In genomic region chr11:126303623-126304456, GRCh38 we compare ENCODE assay signal across 8 cellular contexts. TPM values are rescaled to one million over a fixed set of nuclear protein-coding genes. Genes with fewer than 3 reads are reported as not detected.
A peak's percentile ranks its signal among the peaks of the same experiment; 100 is the strongest.
DNase-seq lines count a peak whose midpoint lies in the region; ATAC-seq and TF ChIP-seq lines count a peak whose summit lies in the region.

A gene with protein sequence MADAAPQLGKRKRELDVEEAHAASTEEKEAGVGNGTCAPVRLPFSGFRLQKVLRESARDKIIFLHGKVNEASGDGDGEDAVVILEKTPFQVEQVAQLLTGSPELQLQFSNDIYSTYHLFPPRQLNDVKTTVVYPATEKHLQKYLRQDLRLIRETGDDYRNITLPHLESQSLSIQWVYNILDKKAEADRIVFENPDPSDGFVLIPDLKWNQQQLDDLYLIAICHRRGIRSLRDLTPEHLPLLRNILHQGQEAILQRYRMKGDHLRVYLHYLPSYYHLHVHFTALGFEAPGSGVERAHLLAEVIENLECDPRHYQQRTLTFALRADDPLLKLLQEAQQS (plus strand): TSS chr11:126304060. CDS start chr11:126304081, 21 bp downstream.

- peak within 1 kb of the TSS; percentile 90 for H3K4me3 Mint-ChIP-seq in activated T-cell treated with anti-CD3 and anti-CD28 coated beads, Interleukin-2, amount 50 U/mL, for 24 hours

- H3K4me1 ChIP-seq in PC-9 (replicated peaks; ENCODE audit: insufficient read depth) (peaks cover 12% of the 10 kb centered on the region), mucosa of stomach (ENCODE audit: control insufficient read depth, insufficient read depth, low read length) (peaks cover 5% of the 10 kb centered on the region)

- DNase-seq in DMS153 treated with DMSO at 0.1 percent for 48 hours (lab: John Stamatoyannopoulos, UW; ENCODE audit: unreplicated experiment), result peak; percentile 74
- peak; percentile 85 to 91 for DNase-seq in PC-9
- DNase-seq in activated T-cell treated with anti-CD3 and anti-CD28 coated beads, Interleukin-2, amount 50 U/mL, for 24 hours, result peak; percentile 94
- peak; percentile 89 to 92 for DNase-seq in erythroblast (lab: John Stamatoyannopoulos, UW)
- DNase-seq in stimulated activated CD8-positive, alpha-beta memory T cell treated with anti-CD3 and anti-CD28 coated beads, Interleukin-7, amount 100 ng/mL, for 1 hour (ENCODE audit: low read depth in 2 of 2), result peak; percentile 64 to 70

- intact Hi-C loops in PC-9 (cut with micrococcal nuclease; ENCODE audit: unreplicated experiment), result loop anchor here (1.0 to 10.0 kb wide), 2 partner anchors 93 to 379 kb away; partner anchors contain the start of genes FAM118B and RPUSD4

- H3K9ac ChIP-seq in mucosa of stomach (ENCODE audit: low read length), result peak within 1 kb of the TSS; percentile 90

- peaks cover 66% of the 10 kb centered on the region for H3K36me3 Mint-ChIP-seq in activated T-cell treated with anti-CD3 and anti-CD28 coated beads, Interleukin-2, amount 50 U/mL, for 24 hours (ENCODE audit: low read depth)

- TF ChIP-seq RAD21 in Ishikawa (IDR thresholded peaks at IDR 0.05; ENCODE audit: low read depth), result no peak

- no peak for TF ChIP-seq CTCF in PC-9 (conservative IDR thresholded peaks at IDR 0.05)

- H2AFZ ChIP-seq in PC-9, result peak within 1 kb of the TSS; percentile 96

- POLR2A ChIA-PET in PC-9 (lab: Charles Lee; ENCODE audit: unreplicated experiment), result interaction anchor here (0.6 to 0.7 kb wide), 2 partner anchors 34 to 54 kb away, joined by 3 to 7 read pairs; no protein-coding TSS in a partner anchor

- no peaks in the 10 kb centered on the region for H3K9me3 Mint-ChIP-seq in activated T-cell treated with anti-CD3 and anti-CD28 coated beads, Interleukin-2, amount 50 U/mL, for 24 hours

- H3K36me3 ChIP-seq in PC-9 (ENCODE audit: low read depth) (no peaks in the 10 kb centered on the region), mucosa of stomach (ENCODE audit: control insufficient read depth, insufficient read depth, low read length) (no peaks in the 10 kb centered on the region)

- no TSS peak for BruUV-seq in PC-9 (replicated peaks; lab: Mats Ljungman, UMichigan)

- no peak for TF ChIP-seq EP300 in Ishikawa (IDR thresholded peaks at IDR 0.05; ENCODE audit: borderline replicate concordance)

- peak; percentile 85 for ATAC-seq in GM21576 (IDR thresholded peaks at IDR 0.05; ENCODE audit: unreplicated experiment)

- H3K9me3 ChIP-seq in PC-9 (ENCODE audit: insufficient read depth, low read depth), result no peaks in the 10 kb centered on the region
- H3K9me3 ChIP-seq in mucosa of stomach (ENCODE audit: control insufficient read depth, low read length), result no peaks in the 10 kb centered on the region

- peak within 1 kb of the TSS; percentile 88 for H3K4me2 ChIP-seq in PC-9

- no peaks in the 10 kb centered on the region for H3K27me3 ChIP-seq in PC-9 (ENCODE audit: insufficient read depth, low read depth)
- H3K27me3 ChIP-seq in mucosa of stomach (ENCODE audit: control insufficient read depth, insufficient read depth, low read length), result no peaks in the 10 kb centered on the region

- H3K79me2 ChIP-seq in PC-9 (ENCODE audit: low read depth), result peaks cover 11% of the 10 kb centered on the region; the same call in 1 of the 2 replicates

- peaks cover 38% of the 10 kb centered on the region for H3K4me1 Mint-ChIP-seq in activated T-cell treated with anti-CD3 and anti-CD28 coated beads, Interleukin-2, amount 50 U/mL, for 24 hours (ENCODE audit: low read depth)

- CTCF ChIA-PET in PC-9 (lab: Charles Lee), result interaction anchor here (0.7 to 1.0 kb wide), 3 partner anchors 36 to 177 kb away, joined by 3 to 4 read pairs (median 3); no protein-coding TSS in a partner anchor

- no peaks in the 10 kb centered on the region for H3K9me2 ChIP-seq in PC-9 (ENCODE audit: insufficient read depth)

- peak within 1 kb of the TSS; percentile 99 for H3K27ac Mint-ChIP-seq in activated T-cell treated with anti-CD3 and anti-CD28 coated beads, Interleukin-2, amount 50 U/mL, for 24 hours

- no peaks in the 10 kb centered on the region for H3F3A ChIP-seq in PC-9 (ENCODE audit: insufficient read depth, low read depth)

- peak within 1 kb of the TSS; percentile 73 for H3K27ac ChIP-seq in PC-9

- peak within 1 kb of the TSS; percentile 88 for H3K4me3 ChIP-seq in PC-9
- peak within 1 kb of the TSS; percentile 94 for H3K4me3 ChIP-seq in mucosa of stomach (ENCODE audit: low read length)

- no peaks in the 10 kb centered on the region for H4K20me1 ChIP-seq in PC-9 (ENCODE audit: insufficient read depth)

- H3K27me3 Mint-ChIP-seq in activated T-cell treated with anti-CD3 and anti-CD28 coated beads, Interleukin-2, amount 50 U/mL, for 24 hours, result no peaks in the 10 kb centered on the region

- peak; percentile 93 for TF ChIP-seq POLR2A in erythroblast (IDR thresholded peaks at IDR 0.05; ENCODE audit: low read length)

TF ChIP-seq in Ishikawa, 13 proteins besides CTCF, POLR2A, EP300 and RAD21:
- TF ChIP-seq YY1 (IDR thresholded peaks at IDR 0.05; ENCODE audit: low read depth), result peak; percentile 94
- TF ChIP-seq FOXM1 (IDR thresholded peaks at IDR 0.05; ENCODE audit: borderline replicate concordance, low read depth), result peak; percentile 38; the same call in 1 of the 2 replicates
- peak; percentile 89 for TF ChIP-seq MAX (IDR thresholded peaks at IDR 0.05)
- peak; percentile 95 for TF ChIP-seq TAF1 (IDR thresholded peaks at IDR 0.05; ENCODE audit: low read depth)
- no peak for TF ChIP-seq CEBPB (IDR thresholded peaks at IDR 0.05)
- no peak; the same call in 1 of the 2 replicates for TF ChIP-seq USF1 (IDR thresholded peaks at IDR 0.05)
- peak; percentile 61; the same call in 1 of the 2 replicates for TF ChIP-seq EGR1 (IDR thresholded peaks at IDR 0.05)
- TF ChIP-seq ZBTB7A (IDR thresholded peaks at IDR 0.05; ENCODE audit: low read depth), result 0 out of 2 replicates have a peak, but pooled peaks have one; percentile 33
- TF ChIP-seq CREB1 (IDR thresholded peaks at IDR 0.05; ENCODE audit: low read depth), result no peak
- peak; percentile 18 for TF ChIP-seq TEAD4 (IDR thresholded peaks at IDR 0.05)
- TF ChIP-seq, protein P1, sequence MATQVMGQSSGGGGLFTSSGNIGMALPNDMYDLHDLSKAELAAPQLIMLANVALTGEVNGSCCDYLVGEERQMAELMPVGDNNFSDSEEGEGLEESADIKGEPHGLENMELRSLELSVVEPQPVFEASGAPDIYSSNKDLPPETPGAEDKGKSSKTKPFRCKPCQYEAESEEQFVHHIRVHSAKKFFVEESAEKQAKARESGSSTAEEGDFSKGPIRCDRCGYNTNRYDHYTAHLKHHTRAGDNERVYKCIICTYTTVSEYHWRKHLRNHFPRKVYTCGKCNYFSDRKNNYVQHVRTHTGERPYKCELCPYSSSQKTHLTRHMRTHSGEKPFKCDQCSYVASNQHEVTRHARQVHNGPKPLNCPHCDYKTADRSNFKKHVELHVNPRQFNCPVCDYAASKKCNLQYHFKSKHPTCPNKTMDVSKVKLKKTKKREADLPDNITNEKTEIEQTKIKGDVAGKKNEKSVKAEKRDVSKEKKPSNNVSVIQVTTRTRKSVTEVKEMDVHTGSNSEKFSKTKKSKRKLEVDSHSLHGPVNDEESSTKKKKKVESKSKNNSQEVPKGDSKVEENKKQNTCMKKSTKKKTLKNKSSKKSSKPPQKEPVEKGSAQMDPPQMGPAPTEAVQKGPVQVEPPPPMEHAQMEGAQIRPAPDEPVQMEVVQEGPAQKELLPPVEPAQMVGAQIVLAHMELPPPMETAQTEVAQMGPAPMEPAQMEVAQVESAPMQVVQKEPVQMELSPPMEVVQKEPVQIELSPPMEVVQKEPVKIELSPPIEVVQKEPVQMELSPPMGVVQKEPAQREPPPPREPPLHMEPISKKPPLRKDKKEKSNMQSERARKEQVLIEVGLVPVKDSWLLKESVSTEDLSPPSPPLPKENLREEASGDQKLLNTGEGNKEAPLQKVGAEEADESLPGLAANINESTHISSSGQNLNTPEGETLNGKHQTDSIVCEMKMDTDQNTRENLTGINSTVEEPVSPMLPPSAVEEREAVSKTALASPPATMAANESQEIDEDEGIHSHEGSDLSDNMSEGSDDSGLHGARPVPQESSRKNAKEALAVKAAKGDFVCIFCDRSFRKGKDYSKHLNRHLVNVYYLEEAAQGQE (IDR thresholded peaks at IDR 0.05; ENCODE audit: low read depth), result no peak
- 0 out of 2 replicates have a peak, but pooled peaks have one; percentile 49 for TF ChIP-seq NFIC (IDR thresholded peaks at IDR 0.05)
- peak; percentile 55; the same call in 1 of the 2 replicates for TF ChIP-seq TCF12 (IDR thresholded peaks at IDR 0.05; ENCODE audit: low read depth)

RNA-seq across cellular contexts. Expression of the gene that starts here (rescaled TPM):
- total RNA-seq in PC-9 (2021), result 23.8 and 27.2 TPM in 2 replicates

Comparison
In these comparisons a context has a peak if more than half of its experiments do, and no peak if none do; other contexts are left out.
1. Peak in every context shown above with its lines: DNase-seq, ATAC-seq, H3K4me3 ChIP-seq and H3K27ac ChIP-seq.